8 cellular contexts compared by ENCODE assay signal in the genomic region with DNA sequence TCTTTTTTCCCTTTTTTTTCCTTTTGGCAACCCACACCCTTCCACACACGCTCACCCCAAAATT. TPM values are rescaled to one million over a fixed set of nuclear protein-coding genes. Genes with fewer than 3 reads are reported as not detected.
DNase-seq lines count a peak whose midpoint lies in the region; ATAC-seq and TF ChIP-seq lines count a peak whose summit lies in the region.

A gene (plus strand): TSS at position 21 of the 64 bp plus-strand sequence. CDS start 197 bp downstream, outside the sequence.

- WGBS in lower leg skin, 2 donors = 73 to 82% methylated on average over 1 of the region's 1 CpG

- H3K27ac Mint-ChIP-seq in MCF 10A (ENCODE audit: low read depth, unreplicated experiment) = peak within 1 kb of the TSS; percentile 81

- intact Hi-C loops in T-helper 1 cell treated with Interleukin-12 subunit alpha and Interleukin-12 subunit beta and Interleukin-4 antibody, amounts not matched to agents 30 ng/mL and 1 ng/mL, for 36 hours (cut with micrococcal nuclease) = loop anchor here (5.0 to 10.0 kb wide), 3 partner anchors 212 to 570 kb away; a partner anchor contains a TSS
- intact Hi-C loops in MCF 10A (cut with micrococcal nuclease) (no loop called here), lower leg skin (cut with DNase I; ENCODE audit: low total_unique reads) (loop anchor here (10.0 kb wide), 1 partner anchor 418 kb away; no protein-coding TSS in a partner anchor)

- in situ Hi-C loops in GM13976 (cut with MboI; ENCODE audit: low sequenced_read_pairs, unreplicated experiment) = no loop called here

- H3K27me3 Mint-ChIP-seq in MCF 10A (ENCODE audit: insufficient read depth, unreplicated experiment) = no peaks in the 10 kb centered on the region

- BruUV-seq in MCF 10A (replicated peaks; lab: Mats Ljungman, UMichigan) = no TSS peak

- no peaks in the 10 kb centered on the region for H3K27me3 ChIP-seq in thoracic aorta (replicated peaks; ENCODE audit: insufficient read depth)

- peaks cover 36 to 43% of the 10 kb centered on the region in 2 donors for H3K4me1 ChIP-seq in thoracic aorta (ENCODE audit: control insufficient read depth in 1 of 2, low read depth in 2 of 2)

- H3K9me3 ChIP-seq in thoracic aorta = no peaks in the 10 kb centered on the region

- H3K9me3 Mint-ChIP-seq in MCF 10A (ENCODE audit: unreplicated experiment) = peaks cover 6% of the 10 kb centered on the region

- peaks cover 52% of the 10 kb centered on the region for H3K4me1 Mint-ChIP-seq in MCF 10A (ENCODE audit: insufficient read depth, unreplicated experiment)

- peaks cover 7% of the 10 kb centered on the region for H3K36me3 Mint-ChIP-seq in MCF 10A (ENCODE audit: insufficient read depth, unreplicated experiment)

- H3K36me3 ChIP-seq in thoracic aorta = no peaks in the 10 kb centered on the region

- ATAC-seq in thoracic aorta (ENCODE audit: insufficient number of reproducible peaks, low FRiP score, low read depth) = no peak

- H3K4me3 Mint-ChIP-seq in MCF 10A (ENCODE audit: unreplicated experiment) = peak within 1 kb of the TSS; percentile 91

- H3K4me3 ChIP-seq in lower leg skin (ENCODE audit: low read depth, poor library complexity, severe bottlenecking) = peak within 1 kb of the TSS; percentile 71
- peak within 1 kb of the TSS; percentile 88 for H3K4me3 ChIP-seq in thoracic aorta

- H3K27ac ChIP-seq in thoracic aorta = peak within 1 kb of the TSS; percentile 60 to 67

- CTCF ChIA-PET in MCF 10A (lab: Yijun Ruan, JAX) = interaction anchor here (0.6 to 0.7 kb wide), 2 partner anchors 282 to 835 kb away, joined by 3 to 4 read pairs; no protein-coding TSS in a partner anchor

- DNase-seq in T-helper 1 cell (no peak), MCF 10A (ENCODE audit: unreplicated experiment) (no peak), lower leg skin (ENCODE audit: low spot score in 2 of 2) (no peak), thoracic aorta (ENCODE audit: low spot score) (no peak), KG1 (lab: John Stamatoyannopoulos, UW) (no peak), GM13976 (ENCODE audit: low spot score) (no peak), NCI-H748 (lab: John Stamatoyannopoulos, UW; ENCODE audit: unreplicated experiment) (no peak)

- TF ChIP-seq POLR2A in lower leg skin (IDR thresholded peaks at IDR 0.05) = no peak

- TF ChIP-seq CTCF in MCF 10A (IDR thresholded peaks at IDR 0.05; ENCODE audit: unreplicated experiment) (no peak), lower leg skin (IDR thresholded peaks at IDR 0.05) (no peak), thoracic aorta (IDR thresholded peaks at IDR 0.05) (no peak), GM13976 (IDR thresholded peaks at IDR 0.05; ENCODE audit: borderline replicate concordance, control extremely low read depth, extremely low read depth, insufficient read depth, missing control alignments) (no peak)

- POLR2A ChIA-PET in MCF 10A (lab: Yijun Ruan, JAX) = interaction anchor here (0.8 to 1.0 kb wide), 4 partner anchors 13 to 661 kb away, joined by 3 to 4 read pairs (median 3); no protein-coding TSS in a partner anchor

RNA-seq across cellular contexts. Expression of the gene that starts here (rescaled TPM):
- 17.0 and 17.6 TPM in 2 replicates for total RNA-seq in T-helper 1 cell treated with Interleukin-12 subunit alpha and Interleukin-12 subunit beta and Interleukin-4 antibody, amounts not matched to agents 30 ng/mL and 1 ng/mL, for 36 hours
- total RNA-seq in MCF 10A (2022) (14.6 and 15.0 TPM in 2 replicates), lower leg skin (10 to 100 TPM in 1 of 4 donors, 1 to 10 TPM in 3; 5.9 to 10.8 (median 8.2) TPM), thoracic aorta (10 to 100 TPM; 10.3 to 23.0 TPM)
